In genomic region chr3:58052373-58053273, GRCh38 we compare ENCODE assay signal across 8 cellular contexts. TPM values are rescaled to one million over a fixed set of nuclear protein-coding genes. Genes with fewer than 3 reads are reported as not detected.
DNase-seq lines count a peak whose midpoint lies in the region; ATAC-seq and TF ChIP-seq lines count a peak whose summit lies in the region.

No MANE protein-coding gene starts in this region.

- BruUV-seq in PC-3 (replicated peaks; lab: Mats Ljungman, UMichigan) = no TSS peak

- TF ChIP-seq POLR2A in right lobe of liver (IDR thresholded peaks at IDR 0.05) = no peak

- CTCF ChIA-PET in PC-3 (lab: Charles Lee) = interaction anchor here (0.5 to 1.0 kb wide), 3 partner anchors 10 to 83 kb away, joined by 3 to 4 read pairs (median 4); no protein-coding TSS in a partner anchor

- ATAC-seq in GM21447 (IDR thresholded peaks at IDR 0.05; ENCODE audit: unreplicated experiment) = peak; percentile 62
- peak; percentile 61 for ATAC-seq in PC-3
- ATAC-seq in right lobe of liver = peak; percentile 67 to 79 (median 76)
- ATAC-seq in GM21367 (IDR thresholded peaks at IDR 0.05; ENCODE audit: unreplicated experiment) = no peak
- no peak for ATAC-seq in HG03025 (IDR thresholded peaks at IDR 0.05; ENCODE audit: low FRiP score, unreplicated experiment)
- no peak for ATAC-seq in HG02571 (IDR thresholded peaks at IDR 0.05; ENCODE audit: unreplicated experiment)

- H3K4me1 ChIP-seq in PC-3 (ENCODE audit: insufficient read depth, low read length) (peaks cover 73% of the 10 kb centered on the region), right lobe of liver (peaks cover 0 to 61% (median 24%) of the 10 kb centered on the region in 4 donors)

- intact Hi-C loops in PC-3 (cut with micrococcal nuclease) = no loop called here
- intact Hi-C loops in right lobe of liver (cut with DNase I) = loop anchor here in 1 of 2 donors (10.0 kb wide), 1 partner anchor 52 kb away; no protein-coding TSS in a partner anchor

- peaks cover 97% of the 10 kb centered on the region for H3K79me2 ChIP-seq in PC-3 (ENCODE audit: low read length)

- TF ChIP-seq CTCF in PC-3 (conservative IDR thresholded peaks at IDR 0.05; ENCODE audit: low read depth, low read length) = no peak
- no peak for TF ChIP-seq CTCF in cardiac fibroblast (IDR thresholded peaks at IDR 0.05; ENCODE audit: low read depth, low read length)
- TF ChIP-seq CTCF in right lobe of liver (IDR thresholded peaks at IDR 0.05) = no peak

- peaks cover 38% of the 10 kb centered on the region for H3F3A ChIP-seq in PC-3 (ENCODE audit: low read length, unreplicated experiment)

- H3K4me2 ChIP-seq in PC-3 (ENCODE audit: low read length) = peak overlapping the region; percentile 71

- H2AFZ ChIP-seq in PC-3 (ENCODE audit: low read length) = no peak overlapping the region

- DNase-seq in PC-3 (peak; percentile 99), cardiac fibroblast (ENCODE audit: low read depth in 2 of 2) (peak; percentile 91 to 98), right lobe of liver (peak; percentile 84 to 88 (median 86))
- DNase-seq in stimulated activated CD4-positive, alpha-beta T cell treated with anti-CD3 and anti-CD28 coated beads, Interleukin-4, amount 100 ng/mL, for 48 hours (ENCODE audit: low read depth in 2 of 2) = peak; percentile 31 to 40

- H4K20me1 ChIP-seq in PC-3 (ENCODE audit: low read length) = peaks cover 22% of the 10 kb centered on the region; the same call in 1 of the 2 replicates

- H3K27me3 ChIP-seq in PC-3 (ENCODE audit: low read length) = no peaks in the 10 kb centered on the region
- no peaks in the 10 kb centered on the region for H3K27me3 ChIP-seq in right lobe of liver

- H3K27ac ChIP-seq in PC-3 (ENCODE audit: low read length) (peak overlapping the region; percentile 98), right lobe of liver (peak overlapping the region; percentile 78 to 91 (median 83))

- H3K9me2 ChIP-seq in PC-3 (replicated peaks; ENCODE audit: low read length) = no peaks in the 10 kb centered on the region

- H3K4me3 ChIP-seq in PC-3 (ENCODE audit: low read length) (peak overlapping the region; percentile 44), cardiac fibroblast (replicated peaks in 1 of 2; ENCODE audit: low read depth in 2 of 2, low read length in 2 of 2) (peak overlapping the region in 1 of 2 donors; percentile 12), right lobe of liver (no peak overlapping the region)

- peak overlapping the region; percentile 74 for H3K9ac ChIP-seq in PC-3 (ENCODE audit: low read length)

- POLR2A ChIA-PET in PC-3 (lab: Charles Lee; ENCODE audit: unreplicated experiment) = interaction anchor here (0.5 kb wide), 1 partner anchor 58 kb away, joined by 3 read pairs; no protein-coding TSS in a partner anchor

- H3K9me3 ChIP-seq in PC-3 (ENCODE audit: low read length) (no peaks in the 10 kb centered on the region), right lobe of liver (no peaks in the 10 kb centered on the region)

- H3K36me3 ChIP-seq in PC-3 (ENCODE audit: low read depth, low read length) (peaks cover 18% of the 10 kb centered on the region; the same call in 1 of the 2 replicates), right lobe of liver (no peaks in the 10 kb centered on the region)

- whole genome bisulfite sequencing in right lobe of liver (ENCODE audit: insufficient coverage, low coverage, low lambda C conversion rate, missing lambda C conversion rate) = 0% methylated on average over 5 of the region's 8 CpGs

RNA-seq across cellular contexts. Expression of gene FLNB, which starts 44.4 kb away (rescaled TPM):
- total RNA-seq in PC-3 (2014; rRNA removed) (505 and 546 TPM in 2 replicates), right lobe of liver (100 to 1,000 TPM in 2 of 6 experiments, 10 to 100 TPM in 4; 48.4 to 109 (median 97.8) TPM)

Comparison
In these comparisons a context has a peak if more than half of its experiments do, and no peak if none do; other contexts are left out.
1. ATAC-seq: peak in GM21447 (single experiment), PC-3 (single experiment) and right lobe of liver (4 of 4); none in GM21367 (single experiment), HG03025 (single experiment) and HG02571 (single experiment).
2. DNase-seq: peak in every context shown above with its lines; median percentile 99 in PC-3; 94 in cardiac fibroblast; 86 in right lobe of liver; 36 in stimulated activated CD4-positive, alpha-beta T cell treated with anti-CD3 and anti-CD28 coated beads, Interleukin-4, amount 100 ng/mL, for 48 hours.